Comparison of ENCODE assay signal across 1 cellular context in genomic region chr10:21406595-21407218, GRCh38.
TF ChIP-seq lines count a peak whose summit lies in the region.

No MANE protein-coding gene starts in this region.

TF ChIP-seq in K562, 482 proteins besides CTCF, POLR2A, EP300 and RAD21 (continued from another document):
- TF ChIP-seq NCOA2 (IDR thresholded peaks at IDR 0.05; ENCODE audit: partially characterized antibody in 2 of 2), result no peak
- TF ChIP-seq NFIX (CRISPR knock-in tag; IDR thresholded peaks at IDR 0.05; ENCODE audit: low read depth), result no peak
- no peak for TF ChIP-seq ZNF175 (CRISPR knock-in tag; IDR thresholded peaks at IDR 0.05; ENCODE audit: low read depth)
